In the genomic region with DNA sequence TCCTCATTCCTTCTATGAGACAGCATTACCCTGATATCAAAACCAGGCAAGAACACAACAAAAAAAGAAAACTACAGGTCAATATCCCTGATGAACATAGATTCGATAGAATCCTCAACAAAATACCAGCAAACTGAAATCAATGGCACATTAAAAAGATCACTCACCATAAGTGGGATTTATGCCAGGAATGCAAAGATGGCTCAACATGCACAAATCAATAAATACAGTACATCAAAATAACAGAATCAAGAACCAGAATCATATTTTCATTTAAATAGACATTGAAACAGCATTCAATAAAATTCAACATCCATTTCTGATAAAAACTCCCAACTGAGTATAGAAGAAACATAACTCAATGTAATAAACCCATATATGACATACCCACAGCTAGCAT, we compare ENCODE assay signal across 26 cellular contexts.
"Had no signal": no experiment of that assay in that cellular context is flagged by ENCODE, and none has a peak within 500 bp of the region (broad histone marks: within the 10 kb centered on the region; RNA-seq: fewer than 3 reads in every experiment).

No MANE protein-coding gene starts in this region.

- DNase-seq: stimulated activated CD4-positive, alpha-beta T cell treated with anti-CD3 and anti-CD28 coated beads, Interleukin-2, amount 100 ng/mL, for 48 hours; stimulated activated CD4-positive, alpha-beta T cell treated with anti-CD3 and anti-CD28 coated beads, Interleukin-4, amount 100 ng/mL, for 1 hour; stimulated activated CD4-positive, alpha-beta T cell treated with anti-CD3 and anti-CD28 coated beads, Interleukin-4, amount 100 ng/mL, for 24 hours; stimulated activated CD4-positive, alpha-beta T cell treated with anti-CD3 and anti-CD28 coated beads, Interleukin-4, amount 100 ng/mL, for 4 hours; stimulated activated CD8-positive, alpha-beta memory T cell treated with anti-CD3 and anti-CD28 coated beads, Interleukin-4, amount 100 ng/mL, for 48 hours; stimulated activated naive B cell treated with anti-CD40 and anti-IgM and Interleukin-4, amounts not matched to agents 10 μg/mL and 1 μg/mL and 100 μg/mL, for 72 hours; stimulated activated naive CD4-positive, alpha-beta T cell; stimulated activated naive CD4-positive, alpha-beta T cell treated with Interleukin-2 at 50 U/mL for 16 hours; stimulated activated naive CD8-positive, alpha-beta T cell treated with anti-CD3 and anti-CD28 coated beads, Interleukin-15, amount 100 ng/mL, for 72 hours; stimulated activated naive CD8-positive, alpha-beta T cell treated with anti-CD3 and anti-CD28 coated beads, Interleukin-15, Interleukin-2, amounts not matched to agents 100 U/mL and 50 U/mL, for 24 hours; stomach; substantia nigra; testis; thyroid gland; tibial artery; transverse colon; trophoblast cell; upper lobe of left lung; upper lobe of right lung; uterus had no signal

- H3K36me3 ChIP-seq: stomach, thoracic aorta, thyroid gland, tibial artery, transverse colon, upper lobe of left lung, upper lobe of right lung, uterus, vagina had no signal

- H3K27me3 ChIP-seq: stomach, suprapubic skin, testis, thyroid gland, tibial artery, tibial nerve, transverse colon, upper lobe of left lung, upper lobe of right lung, uterus, vagina had no signal

- H3K27ac ChIP-seq: stomach, suprapubic skin, testis, thoracic aorta, thyroid gland, tibial artery, tibial nerve, transverse colon, upper lobe of left lung, upper lobe of right lung, uterus, vagina had no signal

- H3K4me3 ChIP-seq: stomach, suprapubic skin, testis, thoracic aorta, thyroid gland, tibial artery, tibial nerve, transverse colon, upper lobe of left lung, upper lobe of right lung, uterus, vagina had no signal

- ATAC-seq: stimulated activated memory B cell treated with anti-CD40 and anti-IgM and Interleukin-4, amounts not matched to agents 10 μg/mL and 1 μg/mL and 100 μg/mL, for 72 hours; stimulated activated naive B cell treated with anti-CD40 and anti-IgM and Interleukin-4, amounts not matched to agents 10 μg/mL and 1 μg/mL and 100 μg/mL, for 72 hours; stimulated activated naive CD8-positive, alpha-beta T cell treated with anti-CD3 and anti-CD28 coated beads, Interleukin-15, amount 100 ng/mL, for 72 hours; stimulated activated naive CD8-positive, alpha-beta T cell treated with anti-CD3 and anti-CD28 coated beads, Interleukin-15, Interleukin-2, amounts not matched to agents 100 U/mL and 50 U/mL, for 24 hours; upper lobe of right lung had no signal

- H3K9me3 ChIP-seq: suprapubic skin, testis, thyroid gland, upper lobe of left lung, upper lobe of right lung, uterus, vagina had no signal

- H3K4me1 ChIP-seq: stomach, suprapubic skin, testis, thyroid gland, tibial artery, tibial nerve, transverse colon, upper lobe of left lung, upper lobe of right lung, uterus, vagina had no signal

- FAIRE-seq: urothelium cell line had no signal
